ENCODE assay signal across 1 cellular context in the genomic region with DNA sequence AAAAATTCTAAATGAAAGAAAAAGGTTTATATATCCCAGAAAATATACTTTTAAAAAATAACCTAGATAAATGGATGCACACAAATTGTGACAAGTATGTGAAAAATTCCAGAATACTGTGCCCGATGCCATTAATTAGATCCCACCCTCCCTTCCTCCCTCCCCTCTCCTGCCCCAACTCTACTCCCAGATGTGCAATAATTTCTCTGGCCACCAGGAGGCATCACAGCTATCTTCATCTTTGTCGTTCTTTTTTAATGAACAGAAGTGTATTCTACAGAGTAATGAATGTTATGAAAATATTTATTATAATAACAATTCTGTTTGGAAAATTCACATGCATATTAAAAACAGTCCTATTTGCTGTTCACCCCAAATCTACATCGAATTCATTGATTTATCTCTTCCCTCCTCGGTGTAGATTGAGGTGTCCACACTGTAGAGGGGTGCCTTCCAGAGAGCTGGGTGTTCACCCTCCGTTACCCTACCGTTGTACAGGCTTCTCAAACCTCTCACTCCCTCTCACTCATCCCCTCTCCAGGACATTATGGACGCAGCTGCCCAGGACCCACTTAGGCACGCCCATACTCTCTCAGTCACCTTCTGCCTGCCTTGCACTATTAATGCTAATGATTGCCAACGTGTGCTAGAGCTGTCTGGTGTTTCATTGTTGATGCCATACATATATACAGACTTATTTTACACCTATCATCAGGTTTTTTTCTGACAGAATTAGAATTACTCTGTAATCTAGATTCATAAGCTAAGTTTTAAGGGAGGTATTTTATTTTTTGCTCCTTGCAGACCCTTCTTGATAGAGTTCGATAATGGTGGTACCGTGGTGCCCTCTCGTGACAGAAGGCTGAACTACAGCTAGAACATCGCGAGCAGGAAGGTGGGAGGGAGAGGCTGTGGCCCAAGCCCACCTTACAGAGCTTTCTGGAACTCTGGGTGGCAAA.
TF ChIP-seq lines count a peak whose summit lies in the region.

No MANE protein-coding gene starts in this region.

TF ChIP-seq in HCT116, 20 proteins besides CTCF, POLR2A, EP300 and RAD21 (continued from another document):
- TF ChIP-seq, protein P1, sequence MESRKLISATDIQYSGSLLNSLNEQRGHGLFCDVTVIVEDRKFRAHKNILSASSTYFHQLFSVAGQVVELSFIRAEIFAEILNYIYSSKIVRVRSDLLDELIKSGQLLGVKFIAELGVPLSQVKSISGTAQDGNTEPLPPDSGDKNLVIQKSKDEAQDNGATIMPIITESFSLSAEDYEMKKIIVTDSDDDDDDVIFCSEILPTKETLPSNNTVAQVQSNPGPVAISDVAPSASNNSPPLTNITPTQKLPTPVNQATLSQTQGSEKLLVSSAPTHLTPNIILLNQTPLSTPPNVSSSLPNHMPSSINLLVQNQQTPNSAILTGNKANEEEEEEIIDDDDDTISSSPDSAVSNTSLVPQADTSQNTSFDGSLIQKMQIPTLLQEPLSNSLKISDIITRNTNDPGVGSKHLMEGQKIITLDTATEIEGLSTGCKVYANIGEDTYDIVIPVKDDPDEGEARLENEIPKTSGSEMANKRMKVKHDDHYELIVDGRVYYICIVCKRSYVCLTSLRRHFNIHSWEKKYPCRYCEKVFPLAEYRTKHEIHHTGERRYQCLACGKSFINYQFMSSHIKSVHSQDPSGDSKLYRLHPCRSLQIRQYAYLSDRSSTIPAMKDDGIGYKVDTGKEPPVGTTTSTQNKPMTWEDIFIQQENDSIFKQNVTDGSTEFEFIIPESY (IDR thresholded peaks at IDR 0.05; ENCODE audit: extremely low read depth, insufficient replicate concordance, low read length), result no peak
- no peak for TF ChIP-seq EZH2phosphoT487 (IDR thresholded peaks at IDR 0.05; ENCODE audit: borderline replicate concordance)
- no peak for TF ChIP-seq CEBPB (IDR thresholded peaks at IDR 0.05; ENCODE audit: low read depth)
